33 cellular contexts compared by ENCODE assay signal in genomic region chr4:113953888-113954287, GRCh38. TPM values are rescaled to one million over a fixed set of nuclear protein-coding genes. Genes with fewer than 3 reads are reported as not detected.
"Had no signal": no experiment of that assay in that cellular context is flagged by ENCODE, and none has a peak within 500 bp of the region (broad histone marks: within the 10 kb centered on the region; RNA-seq: fewer than 3 reads in every experiment).

No MANE protein-coding gene starts in this region.

- H3K36me3 ChIP-seq: esophagus squamous epithelium, gastroesophageal sphincter, heart right ventricle, WERI-Rb-1 had no signal

- H3K36me3 Mint-ChIP-seq: activated naive CD8-positive, alpha-beta T cell had no signal

- ATAC-seq: activated CD4-positive, CD25-positive, alpha-beta regulatory T cell treated with anti-CD3 and anti-CD28 coated beads, Interleukin-2, amount 50 U/mL, for 24 hours; activated CD8-positive, alpha-beta T cell treated with anti-CD3 and anti-CD28 coated beads for 36 hours; activated T-cell treated with anti-CD3 and anti-CD28 coated beads, Interleukin-2, amount 50 U/mL, for 4 hours; activated T-helper 17 cell treated with anti-CD3 and anti-CD28 coated beads, Interleukin-2, amount 50 U/mL, for 72 hours; body of pancreas; gastroesophageal sphincter; heart right ventricle had no signal

- H3K27me3 Mint-ChIP-seq: activated T-helper 17 cell treated with anti-CD3 and anti-CD28 coated beads, Interleukin-2, amount 50 U/mL, for 72 hours had no signal

- H3K27ac ChIP-seq: body of pancreas, epithelial cell of prostate, esophagus squamous epithelium, gastroesophageal sphincter, heart right ventricle, WERI-Rb-1 had no signal

- H3K9me3 ChIP-seq: body of pancreas, esophagus squamous epithelium, gastroesophageal sphincter, heart right ventricle had no signal

- H3K9me3 Mint-ChIP-seq: activated B cell treated with CpG ODN at 0.5 μM for 24 hours; activated CD8-positive, alpha-beta T cell treated with anti-CD3 and anti-CD28 coated beads for 36 hours; activated T-cell treated with anti-CD3 and anti-CD28 coated beads, Interleukin-2, amount 50 U/mL, for 4 hours; activated T-helper 17 cell treated with anti-CD3 and anti-CD28 coated beads, Interleukin-2, amount 50 U/mL, for 72 hours; T-helper 1 cell treated with Interleukin-12 subunit alpha and Interleukin-12 subunit beta and Interleukin-4 antibody, amounts not matched to agents 30 μg/mL and 1 μg/mL, for 36 hours; T-helper 2 cell treated with Interferon-gamma antibody and Interleukin-4, amounts not matched to agents 5 μg/mL and 100 μg/mL, for 36 hours had no signal

- H3K27ac Mint-ChIP-seq: activated B cell treated with CpG ODN at 0.5 μM for 24 hours; activated CD8-positive, alpha-beta T cell treated with anti-CD3 and anti-CD28 coated beads for 36 hours; activated naive CD8-positive, alpha-beta T cell; activated T-helper 17 cell treated with anti-CD3 and anti-CD28 coated beads, Interleukin-2, amount 50 U/mL, for 72 hours; T-helper 1 cell treated with Interleukin-12 subunit alpha and Interleukin-12 subunit beta and Interleukin-4 antibody, amounts not matched to agents 30 μg/mL and 1 μg/mL, for 36 hours; T-helper 2 cell treated with Interferon-gamma antibody and Interleukin-4, amounts not matched to agents 5 μg/mL and 100 μg/mL, for 36 hours had no signal

- H3K4me1 Mint-ChIP-seq: activated T-helper 17 cell treated with anti-CD3 and anti-CD28 coated beads, Interleukin-2, amount 50 U/mL, for 72 hours had no signal

- H3K4me3 ChIP-seq: body of pancreas, esophagus squamous epithelium, gastroesophageal sphincter, heart right ventricle had no signal

- DNase-seq: activated B cell treated with CpG ODN at 0.5 μM for 24 hours; activated CD4-positive, alpha-beta T cell treated with anti-CD3 and anti-CD28 coated beads for 48 hours; activated CD4-positive, alpha-beta T cell treated with anti-CD3 and anti-CD28 coated beads, Interleukin-2, amount 50 U/mL, for 1 hour; activated CD4-positive, alpha-beta T cell treated with anti-CD3 and anti-CD28 coated beads, Interleukin-2, amount 50 U/mL, for 48 hours; activated CD8-positive, alpha-beta memory T cell treated with anti-CD3 and anti-CD28 coated beads for 24 hours; activated CD8-positive, alpha-beta T cell treated with anti-CD3 and anti-CD28 coated beads for 36 hours; activated effector memory CD4-positive, alpha-beta T cell treated with Interleukin-2 at 50 U/mL for 16 hours; activated gamma-delta T cell treated with Interleukin-2 at 50 U/mL for 16 hours; activated naive CD4-positive, alpha-beta T cell treated with anti-CD3 and anti-CD28 coated beads, Interleukin-2, amount 50 U/mL, for 16 hours; activated naive CD4-positive, alpha-beta T cell treated with Interleukin-2 at 50 U/mL for 16 hours; activated T-cell treated with anti-CD3 and anti-CD28 coated beads, Interleukin-2, amount 50 U/mL, for 4 hours; amniotic stem cell; anterior cingulate cortex; body of pancreas; caudate nucleus; cortex of kidney; dermis blood vessel endothelial cell; effector CD8-positive, alpha-beta T cell; esophagus squamous epithelium; foreskin melanocyte; heart right ventricle; T1000; WERI-Rb-1 had no signal

- H3K4me3 Mint-ChIP-seq: activated B cell treated with CpG ODN at 0.5 μM for 24 hours; activated CD8-positive, alpha-beta T cell treated with anti-CD3 and anti-CD28 coated beads for 36 hours; activated naive CD8-positive, alpha-beta T cell; activated T-cell treated with anti-CD3 and anti-CD28 coated beads, Interleukin-2, amount 50 U/mL, for 4 hours; activated T-helper 17 cell treated with anti-CD3 and anti-CD28 coated beads, Interleukin-2, amount 50 U/mL, for 72 hours; T-helper 1 cell treated with Interleukin-12 subunit alpha and Interleukin-12 subunit beta and Interleukin-4 antibody, amounts not matched to agents 30 μg/mL and 1 μg/mL, for 36 hours; T-helper 2 cell treated with Interferon-gamma antibody and Interleukin-4, amounts not matched to agents 5 μg/mL and 100 μg/mL, for 36 hours had no signal

- FAIRE-seq: colon, endometrium, endothelial cell of umbilical vein had no signal

- H3K27me3 ChIP-seq: body of pancreas, esophagus squamous epithelium, gastroesophageal sphincter had no signal

RNA-seq across cellular contexts. Expression of gene ARSJ, which starts 25.6 kb away (rescaled TPM):
- total RNA-seq: activated B cell treated with CpG ODN at 0.5 μM for 24 hours; activated CD8-positive, alpha-beta T cell treated with anti-CD3 and anti-CD28 coated beads for 36 hours had no signal
